ENCODE assay signal across 1 cellular context in the genomic region with DNA sequence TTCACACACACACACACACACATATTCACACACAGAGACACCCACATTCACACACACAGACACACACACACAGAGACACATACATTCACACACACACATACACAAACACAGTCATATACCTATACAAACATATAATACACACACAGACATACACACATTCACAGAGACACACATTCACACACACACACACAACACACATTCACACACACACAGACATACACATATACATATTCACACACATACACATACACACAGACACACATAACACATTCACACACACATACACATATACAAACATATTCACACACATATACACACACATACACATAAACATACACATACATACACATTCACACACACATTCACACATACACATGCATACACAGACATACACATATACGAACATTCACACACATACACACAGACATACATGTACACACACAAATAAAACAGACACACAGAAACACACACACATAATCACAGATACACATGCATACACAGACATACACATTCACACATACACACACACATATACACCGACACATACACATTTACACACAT.
TF ChIP-seq lines count a peak whose summit lies in the region.

No MANE protein-coding gene starts in this region.

TF ChIP-seq in K562, 482 proteins besides CTCF, POLR2A, EP300 and RAD21 (continued from another document and continues in another):
- TF ChIP-seq ZNF407 (IDR thresholded peaks at IDR 0.05; ENCODE audit: low read depth) (peak; percentile 58; the same call in 1 of the 2 replicates), RBM39 (optimal IDR thresholded peaks at IDR 0.05; ENCODE audit: low read depth, low read length) (no peak), RBM34 (IDR thresholded peaks at IDR 0.05; ENCODE audit: borderline replicate concordance, insufficient read depth, low read length) (no peak), EHMT2 (IDR thresholded peaks at IDR 0.05) (peak; percentile 62), ZNF707 (CRISPR knock-in tag; conservative IDR thresholded peaks at IDR 0.05) (no peak), ZC3H11A (IDR thresholded peaks at IDR 0.05; ENCODE audit: low read depth, low read length) (no peak), NR2C2 (CRISPR knock-in tag; IDR thresholded peaks at IDR 0.05) (no peak), NR2C2 (tag; IDR thresholded peaks at IDR 0.05) (no peak), DPF2 (IDR thresholded peaks at IDR 0.05) (peak; percentile 34; the same call in 1 of the 2 replicates), CREB1 (IDR thresholded peaks at IDR 0.05) (no peak), CREB1 (CRISPR knock-in tag; IDR thresholded peaks at IDR 0.05) (no peak), E4F1 (CRISPR knock-in tag; IDR thresholded peaks at IDR 0.05; ENCODE audit: borderline replicate concordance) (no peak), HLTF (IDR thresholded peaks at IDR 0.05) (peak; percentile 85), KDM1A (IDR thresholded peaks at IDR 0.05) (peak in 1 of 2 experiments; percentile 65; a peak in 2 of 4 replicates), ETV6 (IDR thresholded peaks at IDR 0.05; ENCODE audit: borderline replicate concordance in 1 of 2, low read depth in 2 of 2, low read length in 1 of 2) (no peak), ETV6 (CRISPR knock-in tag; IDR thresholded peaks at IDR 0.05; ENCODE audit: borderline replicate concordance) (no peak), KAT2B (IDR thresholded peaks at IDR 0.05; ENCODE audit: low read depth, low read length) (no peak), NR2F6 (CRISPR knock-in tag; IDR thresholded peaks at IDR 0.05) (no peak), FOXJ3 (CRISPR knock-in tag; IDR thresholded peaks at IDR 0.05) (no peak), IFI16 (CRISPR knock-in tag; IDR thresholded peaks at IDR 0.05) (no peak), HDGF (IDR thresholded peaks at IDR 0.05) (peak; percentile 98; the same call in 1 of the 2 replicates), BCL6 (CRISPR knock-in tag; IDR thresholded peaks at IDR 0.05) (no peak), MAFF (IDR thresholded peaks at IDR 0.05; ENCODE audit: low read length) (no peak), OTX1 (CRISPR knock-in tag; IDR thresholded peaks at IDR 0.05) (peak; percentile 3; the same call in 1 of the 2 replicates), KLF10 (CRISPR knock-in tag; IDR thresholded peaks at IDR 0.05) (no peak), GTF2A2 (tag; IDR thresholded peaks at IDR 0.05) (no peak), MCM5 (IDR thresholded peaks at IDR 0.05; ENCODE audit: low read depth) (peak; percentile 86; the same call in 1 of the 2 replicates), EWSR1 (IDR thresholded peaks at IDR 0.05; ENCODE audit: borderline replicate concordance, low read depth, partially characterized antibody) (no peak), ZNF785 (CRISPR knock-in tag; IDR thresholded peaks at IDR 0.05) (no peak), ATF7 (IDR thresholded peaks at IDR 0.05) (no peak), PRPF4 (IDR thresholded peaks at IDR 0.05; ENCODE audit: insufficient read depth, low read depth, low read length, poor library complexity, severe bottlenecking) (no peak), POLR2G (IDR thresholded peaks at IDR 0.05; ENCODE audit: low read depth, low read length) (no peak), TFE3 (CRISPR knock-in tag; IDR thresholded peaks at IDR 0.05) (no peak), ZNF354B (CRISPR knock-in tag; IDR thresholded peaks at IDR 0.05) (no peak), ZNF12 (CRISPR knock-in tag; IDR thresholded peaks at IDR 0.05) (no peak), NRF1 (conservative IDR thresholded peaks at IDR 0.05 in 1 of 2, IDR thresholded peaks at IDR 0.05 in 1 of 2) (no peak), THAP12 (CRISPR knock-in tag; IDR thresholded peaks at IDR 0.05) (no peak), ZNF217 (CRISPR knock-in tag; IDR thresholded peaks at IDR 0.05) (no peak), SRF (CRISPR knock-in tag; IDR thresholded peaks at IDR 0.05) (no peak), MCM2 (IDR thresholded peaks at IDR 0.05; ENCODE audit: low read depth) (no peak), CBFA2T3 (IDR thresholded peaks at IDR 0.05) (no peak), GTF2E2 (tag; IDR thresholded peaks at IDR 0.05) (no peak), TARDBP (IDR thresholded peaks at IDR 0.05) (peak; percentile 17; the same call in 1 of the 2 replicates), RNF2 (IDR thresholded peaks at IDR 0.05) (no peak), ZNF589 (CRISPR knock-in tag; IDR thresholded peaks at IDR 0.05; ENCODE audit: low read depth) (no peak), FOXM1 (IDR thresholded peaks at IDR 0.05; ENCODE audit: low read depth) (no peak), FOXM1 (CRISPR knock-in tag; IDR thresholded peaks at IDR 0.05; ENCODE audit: low read depth) (no peak), KDM5B (IDR thresholded peaks at IDR 0.05; ENCODE audit: insufficient replicate concordance, low read depth, low read length) (no peak)
- TF ChIP-seq, protein P1, sequence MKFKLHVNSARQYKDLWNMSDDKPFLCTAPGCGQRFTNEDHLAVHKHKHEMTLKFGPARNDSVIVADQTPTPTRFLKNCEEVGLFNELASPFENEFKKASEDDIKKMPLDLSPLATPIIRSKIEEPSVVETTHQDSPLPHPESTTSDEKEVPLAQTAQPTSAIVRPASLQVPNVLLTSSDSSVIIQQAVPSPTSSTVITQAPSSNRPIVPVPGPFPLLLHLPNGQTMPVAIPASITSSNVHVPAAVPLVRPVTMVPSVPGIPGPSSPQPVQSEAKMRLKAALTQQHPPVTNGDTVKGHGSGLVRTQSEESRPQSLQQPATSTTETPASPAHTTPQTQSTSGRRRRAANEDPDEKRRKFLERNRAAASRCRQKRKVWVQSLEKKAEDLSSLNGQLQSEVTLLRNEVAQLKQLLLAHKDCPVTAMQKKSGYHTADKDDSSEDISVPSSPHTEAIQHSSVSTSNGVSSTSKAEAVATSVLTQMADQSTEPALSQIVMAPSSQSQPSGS (CRISPR knock-in tag; IDR thresholded peaks at IDR 0.05), result no peak
- TF ChIP-seq, protein P2, sequence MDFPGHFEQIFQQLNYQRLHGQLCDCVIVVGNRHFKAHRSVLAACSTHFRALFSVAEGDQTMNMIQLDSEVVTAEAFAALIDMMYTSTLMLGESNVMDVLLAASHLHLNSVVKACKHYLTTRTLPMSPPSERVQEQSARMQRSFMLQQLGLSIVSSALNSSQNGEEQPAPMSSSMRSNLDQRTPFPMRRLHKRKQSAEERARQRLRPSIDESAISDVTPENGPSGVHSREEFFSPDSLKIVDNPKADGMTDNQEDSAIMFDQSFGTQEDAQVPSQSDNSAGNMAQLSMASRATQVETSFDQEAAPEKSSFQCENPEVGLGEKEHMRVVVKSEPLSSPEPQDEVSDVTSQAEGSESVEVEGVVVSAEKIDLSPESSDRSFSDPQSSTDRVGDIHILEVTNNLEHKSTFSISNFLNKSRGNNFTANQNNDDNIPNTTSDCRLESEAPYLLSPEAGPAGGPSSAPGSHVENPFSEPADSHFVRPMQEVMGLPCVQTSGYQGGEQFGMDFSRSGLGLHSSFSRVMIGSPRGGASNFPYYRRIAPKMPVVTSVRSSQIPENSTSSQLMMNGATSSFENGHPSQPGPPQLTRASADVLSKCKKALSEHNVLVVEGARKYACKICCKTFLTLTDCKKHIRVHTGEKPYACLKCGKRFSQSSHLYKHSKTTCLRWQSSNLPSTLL (IDR thresholded peaks at IDR 0.05), result peak; percentile 49; the same call in 1 of the 2 replicates
